In the genomic region with DNA sequence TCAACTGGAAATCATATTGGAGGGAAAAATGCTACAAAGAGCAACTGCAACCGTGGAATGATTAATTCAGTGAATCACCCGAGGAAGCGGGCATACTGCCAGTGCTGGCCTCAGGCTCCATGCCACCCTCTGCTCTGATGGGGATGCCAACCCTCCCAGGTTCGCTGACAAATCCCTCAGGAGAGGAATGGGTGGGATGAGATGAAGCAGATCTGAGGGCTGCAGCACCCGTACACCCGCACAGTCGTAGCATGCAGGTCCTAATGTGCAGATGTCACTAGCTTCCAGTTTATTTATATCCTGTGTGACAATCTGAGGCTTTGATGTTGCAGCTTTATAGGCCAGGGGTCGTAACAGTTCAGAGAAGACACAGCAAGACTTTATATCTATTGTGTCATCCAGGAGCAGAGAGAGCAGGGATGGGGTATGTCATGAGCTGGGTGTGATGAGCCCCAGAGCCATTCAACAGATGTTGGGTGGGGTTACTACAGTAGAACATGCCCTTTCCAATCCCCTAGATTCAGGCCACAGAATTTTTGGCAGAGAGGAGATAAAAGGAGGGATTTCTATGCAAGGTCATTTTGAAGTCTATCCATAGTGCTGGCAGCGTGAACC, we compare ENCODE assay signal across 10 cellular contexts. TPM values are rescaled to one million over a fixed set of nuclear protein-coding genes. Genes with fewer than 3 reads are reported as not detected.
DNase-seq lines count a peak whose midpoint lies in the region; ATAC-seq and TF ChIP-seq lines count a peak whose summit lies in the region.
"Had no signal": no experiment of that assay in that cellular context is flagged by ENCODE, and none has a peak within 500 bp of the region (broad histone marks: within the 10 kb centered on the region; RNA-seq: fewer than 3 reads in every experiment).

No MANE protein-coding gene starts in this region.

- intact Hi-C loops in sciatic nerve (cut with DNase I) = no loop called here
- intact Hi-C loops in mucosa of descending colon (cut with DNase I, micrococcal nuclease) = no loop called here

- H3K36me3 ChIP-seq in RWPE2 (ENCODE audit: low read depth) (no peaks in the 10 kb centered on the region), mucosa of descending colon (ENCODE audit: low read depth) (no peaks in the 10 kb centered on the region)

- ATAC-seq in RWPE2 (ENCODE audit: low read depth) (peak; percentile 83), sciatic nerve (peak; percentile 33), GM19328 (IDR thresholded peaks at IDR 0.05; ENCODE audit: unreplicated experiment) (no peak), mucosa of descending colon (no peak)
- ATAC-seq: GM23338 had no signal

- TF ChIP-seq CTCF in RWPE2 (IDR thresholded peaks at IDR 0.05; ENCODE audit: poor library complexity, severe bottlenecking) (no peak), mucosa of descending colon (IDR thresholded peaks at IDR 0.05) (no peak)

- DNase-seq in H4 (ENCODE audit: low spot score) (peak; percentile 42), RWPE2 (ENCODE audit: low spot score) (peak; percentile 77), fibroblast of the conjunctiva (ENCODE audit: low read depth) (peak; percentile 48), sciatic nerve (ENCODE audit: low spot score) (no peak), mucosa of descending colon (no peak), ureter (ENCODE audit: low spot score) (no peak), NCI-H1436 (lab: John Stamatoyannopoulos, UW) (no peak)
- DNase-seq: activated CD8-positive, alpha-beta memory T cell treated with anti-CD3 and anti-CD28 coated beads for 24 hours had no signal

- H3K9me3 ChIP-seq in RWPE2 (ENCODE audit: severe bottlenecking) (no peaks in the 10 kb centered on the region), mucosa of descending colon (no peaks in the 10 kb centered on the region)

- peak overlapping the region; percentile 6 for H3K27ac ChIP-seq in RWPE2 (ENCODE audit: poor library complexity, severe bottlenecking)

- H3K4me1 ChIP-seq in RWPE2 (ENCODE audit: insufficient read depth, poor library complexity, severe bottlenecking) (peaks cover 16% of the 10 kb centered on the region), mucosa of descending colon (ENCODE audit: low read depth) (no peaks in the 10 kb centered on the region)

- H3K27me3 ChIP-seq in RWPE2 (ENCODE audit: insufficient read depth, poor library complexity, severe bottlenecking) = no peaks in the 10 kb centered on the region

- H3K4me3 ChIP-seq in RWPE2 (ENCODE audit: severe bottlenecking) (no peak overlapping the region), mucosa of descending colon (no peak overlapping the region)
- H3K4me3 ChIP-seq: GM23338 had no signal

RNA-seq across cellular contexts. Expression of gene DPP4, which starts 44.6 kb away (rescaled TPM):
- not detected in 2 replicates for total RNA-seq in H4 (2014; rRNA removed; shearing (Covaris generic))
- total RNA-seq in sciatic nerve (11.8 TPM), mucosa of descending colon (10 to 100 TPM; 11.4 to 18.3 (median 12.0) TPM), ureter (2.1 TPM)

Comparison
In these comparisons a context has a peak if more than half of its experiments do, and no peak if none do; other contexts are left out.
1. DNase-seq: peak in H4 (single experiment), RWPE2 (single experiment) and fibroblast of the conjunctiva (single experiment); none in sciatic nerve (single experiment), mucosa of descending colon (0 of 3), ureter (single experiment) and NCI-H1436 (single experiment).
2. ATAC-seq: peak in RWPE2 (single experiment) and sciatic nerve (single experiment); none in GM19328 (single experiment) and mucosa of descending colon (single experiment).